8 cellular contexts compared by ENCODE assay signal in genomic region chr2:109129921-109130725, GRCh38. TPM values are rescaled to one million over a fixed set of nuclear protein-coding genes. Genes with fewer than 3 reads are reported as not detected.
A peak's percentile ranks its signal among the peaks of the same experiment; 100 is the strongest.
DNase-seq lines count a peak whose midpoint lies in the region; ATAC-seq and TF ChIP-seq lines count a peak whose summit lies in the region.

No MANE protein-coding gene starts in this region.

- 11 to 22% (median 18%) methylated on average over 19 to 56 of the region's 56 CpGs for WGBS in heart left ventricle, 4 donors

- intact Hi-C loops in heart left ventricle (cut with DNase I) (loop anchor here (2.0 to 10.0 kb wide), 21 partner anchors 32 to 482 kb away; partner anchors contain the start of genes SEPTIN10 (in 1 of the 10) and SOWAHC (in 1 of the 10)), Right ventricle myocardium inferior (cut with DNase I) (loop anchor here (2.0 to 5.0 kb wide), 6 partner anchors 42 to 252 kb away; no protein-coding TSS in a partner anchor)

- peaks cover 0 to 35% (median 18%) of the 10 kb centered on the region in 12 donors for H3K4me1 ChIP-seq in heart left ventricle

- H3K9me3 ChIP-seq in heart left ventricle = no peaks in the 10 kb centered on the region

- in situ Hi-C loops in brain microvascular endothelial cell (cut with HindIII; ENCODE audit: low pct_ligation_motif_present, low sequenced_read_pairs) = loop anchor here (25.0 kb wide), 2 partner anchors 182 to 357 kb away; no protein-coding TSS in a partner anchor

- ATAC-seq in heart left ventricle = peak in 1 of 4 donors; percentile 14
- no peak for ATAC-seq in Right ventricle myocardium inferior
- ATAC-seq in memory B cell (ENCODE audit: low read depth) = no peak
- no peak for ATAC-seq in GM18909 (IDR thresholded peaks at IDR 0.05; ENCODE audit: poor library complexity, unreplicated experiment)
- ATAC-seq in HG03108 (IDR thresholded peaks at IDR 0.05; ENCODE audit: unreplicated experiment) = no peak

- DNase-seq in heart left ventricle = peak in 2 of 5 donors; percentile 37 to 38
- no peak for DNase-seq in Right ventricle myocardium inferior (ENCODE audit: missing footprints)
- no peak for DNase-seq in brain microvascular endothelial cell
- no peak for DNase-seq in memory B cell (ENCODE audit: low spot score in 2 of 2)
- DNase-seq in type B pancreatic cell (ENCODE audit: extremely low spot score, unreplicated experiment) = no peak
- no peak for DNase-seq in NCI-H146 (lab: John Stamatoyannopoulos, UW)

- H3K27ac Mint-ChIP-seq in memory B cell (no peak overlapping the region), type B pancreatic cell (peak overlapping the region; percentile 19)

- H3K27ac ChIP-seq in heart left ventricle (peak overlapping the region in 10 of 12 donors; percentile 46 to 86 (median 80)), brain microvascular endothelial cell (no peak overlapping the region)

- H3K4me3 ChIP-seq in heart left ventricle = peak overlapping the region; percentile 64 to 80 (median 73)
- peak overlapping the region; percentile 84 for H3K4me3 ChIP-seq in brain microvascular endothelial cell (ENCODE audit: low read depth, low read length)

- no peaks in the 10 kb centered on the region for H3K9me3 Mint-ChIP-seq in memory B cell
- H3K9me3 Mint-ChIP-seq in type B pancreatic cell = no peaks in the 10 kb centered on the region

- H3K36me3 Mint-ChIP-seq in memory B cell (no peaks in the 10 kb centered on the region), type B pancreatic cell (no peaks in the 10 kb centered on the region)

- H3K27me3 Mint-ChIP-seq in memory B cell (peaks cover 9% of the 10 kb centered on the region), type B pancreatic cell (peaks cover 53% of the 10 kb centered on the region)

- H3K4me3 Mint-ChIP-seq in memory B cell = peak overlapping the region; percentile 82
- peak overlapping the region; percentile 93 for H3K4me3 Mint-ChIP-seq in type B pancreatic cell

- TF ChIP-seq CTCF in heart left ventricle (IDR thresholded peaks at IDR 0.05) (no peak), brain microvascular endothelial cell (IDR thresholded peaks at IDR 0.05; ENCODE audit: low read depth, low read length, missing control alignments) (no peak), type B pancreatic cell (conservative IDR thresholded peaks at IDR 0.05) (no peak)

- H3K36me3 ChIP-seq in heart left ventricle (no peaks in the 10 kb centered on the region), brain microvascular endothelial cell (replicated peaks) (no peaks in the 10 kb centered on the region)

- no peak for TF ChIP-seq POLR2A in heart left ventricle (IDR thresholded peaks at IDR 0.05)

- H3K4me1 Mint-ChIP-seq in memory B cell (peaks cover 8% of the 10 kb centered on the region), type B pancreatic cell (ENCODE audit: unreplicated experiment) (peaks cover 13% of the 10 kb centered on the region)

- H3K27me3 ChIP-seq in heart left ventricle (peaks cover 0 to 15% (median 0%) of the 10 kb centered on the region in 9 donors), brain microvascular endothelial cell (replicated peaks) (peaks cover 2% of the 10 kb centered on the region)

RNA-seq across cellular contexts. Expression of gene SH3RF3, which starts 1.1 kb away (rescaled TPM):
- 10 to 100 TPM in 4 of 9 donors, 1 to 10 TPM in 5; 5.3 to 13.3 (median 7.9) TPM for total RNA-seq in heart left ventricle
- 10 to 100 TPM in 1 of 2 donors, 1 to 10 TPM in 1; 5.2 to 15.7 TPM for polyA plus RNA-seq in heart left ventricle
- total RNA-seq in Right ventricle myocardium inferior = 8.0 TPM
- 2.5 and 13.9 TPM in 2 replicates for total RNA-seq in type B pancreatic cell (ENCODE audit: low replicate concordance)
